13 cellular contexts compared by ENCODE assay signal in genomic region chr10:43390333-43390732, GRCh38. TPM values are rescaled to one million over a fixed set of nuclear protein-coding genes. Genes with fewer than 3 reads are reported as not detected.
DNase-seq lines count a peak whose midpoint lies in the region; ATAC-seq and TF ChIP-seq lines count a peak whose summit lies in the region.
"Had no signal": no experiment of that assay in that cellular context is flagged by ENCODE, and none has a peak within 500 bp of the region (broad histone marks: within the 10 kb centered on the region; RNA-seq: fewer than 3 reads in every experiment).

No MANE protein-coding gene starts in this region.

- no peaks in the 10 kb centered on the region for H3K27me3 Mint-ChIP-seq in CD8-positive, alpha-beta T cell (ENCODE audit: low read depth)
- H3K27me3 Mint-ChIP-seq in natural killer cell treated with Interleukin-12 subunit alpha and Interleukin-12 subunit beta and Interleukin-15 and Interleukin-18, amount 100 ng/mL, for 72 hours: no peaks in the 10 kb centered on the region

- H3K27me3 ChIP-seq in CD8-positive, alpha-beta T cell (ENCODE audit: insufficient read depth, low read length): no peaks in the 10 kb centered on the region
- H3K27me3 ChIP-seq in BE2C: no peaks in the 10 kb centered on the region

- no peak for TF ChIP-seq CTCF in CD8-positive, alpha-beta T cell (IDR thresholded peaks at IDR 0.05)
- no peak for TF ChIP-seq CTCF in HEK293 (tag by site-specific recombination; IDR thresholded peaks at IDR 0.05)
- no peak for TF ChIP-seq CTCF in BE2C (IDR thresholded peaks at IDR 0.05; ENCODE audit: low read depth, low read length)

- H3K27ac ChIP-seq in CD8-positive, alpha-beta T cell (ENCODE audit: low read depth, low read length): no peak overlapping the region
- no peak overlapping the region for H3K27ac ChIP-seq in HEK293 (ENCODE audit: extremely low read depth, low read depth, low read length)
- H3K27ac ChIP-seq in angular gyrus (ENCODE audit: low read depth, low read length): peak overlapping the region; percentile 81
- H3K27ac ChIP-seq: thoracic aorta had no signal

- H3K27ac Mint-ChIP-seq in CD8-positive, alpha-beta T cell: peak overlapping the region; percentile 84
- H3K27ac Mint-ChIP-seq in natural killer cell treated with Interleukin-12 subunit alpha and Interleukin-12 subunit beta and Interleukin-15 and Interleukin-18, amount 100 ng/mL, for 72 hours: peak overlapping the region; percentile 34 to 67

- no peak for ATAC-seq in CD8-positive, alpha-beta T cell
- ATAC-seq in natural killer cell treated with Interleukin-12 subunit alpha and Interleukin-12 subunit beta and Interleukin-15 and Interleukin-18, amount 100 ng/mL, for 72 hours: no peak

- intact Hi-C loops in CD8-positive, alpha-beta T cell (cut with DNase I, micrococcal nuclease): loop anchor here in 1 of 2 experiments (1.0 kb wide), 1 partner anchor 72 kb away; no protein-coding TSS in a partner anchor

- peaks cover 33% of the 10 kb centered on the region for H3K36me3 ChIP-seq in CD8-positive, alpha-beta T cell (ENCODE audit: insufficient read depth, low read length)
- H3K36me3 ChIP-seq in HEK293 (ENCODE audit: control insufficient read depth in 2 of 2, insufficient read depth in 1 of 2, low read length in 2 of 2): peaks cover 54 to 99% of the 10 kb centered on the region in 2 experiments
- H3K36me3 ChIP-seq in BE2C: peaks cover 94% of the 10 kb centered on the region

- H3K4me3 Mint-ChIP-seq in CD8-positive, alpha-beta T cell: no peak overlapping the region
- no peak overlapping the region for H3K4me3 Mint-ChIP-seq in natural killer cell treated with Interleukin-12 subunit alpha and Interleukin-12 subunit beta and Interleukin-15 and Interleukin-18, amount 100 ng/mL, for 72 hours

- CTCF ChIA-PET in CD8-positive, alpha-beta T cell (lab: Charles Lee): interaction anchor here (0.7 to 2.1 kb wide), 6 partner anchors 8 to 72 kb away, joined by 3 to 10 read pairs (median 4); no protein-coding TSS in a partner anchor
- CTCF ChIA-PET in HEK293 (lab: Yijun Ruan, JAX): interaction anchor here (0.6 to 1.2 kb wide), 5 partner anchors 13 to 81 kb away, joined by 3 to 6 read pairs (median 4); no protein-coding TSS in a partner anchor

- POLR2A ChIA-PET in CD8-positive, alpha-beta T cell (lab: Charles Lee): no interaction called here
- POLR2A ChIA-PET in HEK293 (lab: Yijun Ruan, JAX): no interaction called here

- peaks cover 91% of the 10 kb centered on the region for H3K36me3 Mint-ChIP-seq in CD8-positive, alpha-beta T cell
- H3K36me3 Mint-ChIP-seq in natural killer cell treated with Interleukin-12 subunit alpha and Interleukin-12 subunit beta and Interleukin-15 and Interleukin-18, amount 100 ng/mL, for 72 hours: peaks cover 66% of the 10 kb centered on the region

- no peak overlapping the region for H3K4me3 ChIP-seq in CD8-positive, alpha-beta T cell (ENCODE audit: low read depth, low read length)
- H3K4me3 ChIP-seq in HEK293 (ENCODE audit: low read depth, low read length) (no peak overlapping the region), BE2C (ENCODE audit: low read depth, low read length) (no peak overlapping the region)
- H3K4me3 ChIP-seq: thoracic aorta had no signal

- H3K4me1 ChIP-seq in CD8-positive, alpha-beta T cell (ENCODE audit: insufficient read depth, low read length): peaks cover 30% of the 10 kb centered on the region
- H3K4me1 ChIP-seq in HEK293 (ENCODE audit: control insufficient read depth, insufficient read depth, low read length): no peaks in the 10 kb centered on the region
- peaks cover 3% of the 10 kb centered on the region; the same call in 1 of the 2 replicates for H3K4me1 ChIP-seq in BE2C

- H3K9me3 ChIP-seq in CD8-positive, alpha-beta T cell (ENCODE audit: low read length): no peaks in the 10 kb centered on the region
- H3K9me3 ChIP-seq in HEK293 (ENCODE audit: control insufficient read depth, insufficient read depth, low read depth, low read length) (no peaks in the 10 kb centered on the region), BE2C (no peaks in the 10 kb centered on the region)
- H3K9me3 ChIP-seq: thoracic aorta had no signal

- no peak for DNase-seq in CD8-positive, alpha-beta T cell
- DNase-seq in natural killer cell treated with Interleukin-12 subunit alpha and Interleukin-12 subunit beta and Interleukin-15 and Interleukin-18, amount 100 ng/mL, for 72 hours (ENCODE audit: low spot score): no peak
- DNase-seq in HUDEP-2 (lab: John Stamatoyannopoulos, UW; ENCODE audit: unreplicated experiment in 76 of 76): no peak
- DNase-seq in HuH-7 (ENCODE audit: low spot score): no peak
- no peak for DNase-seq in BE2C
- DNase-seq in NCI-H187 (lab: John Stamatoyannopoulos, UW): no peak
- DNase-seq: T-helper 9 cell had no signal

- H3K9me3 Mint-ChIP-seq in CD8-positive, alpha-beta T cell: no peaks in the 10 kb centered on the region
- H3K9me3 Mint-ChIP-seq in natural killer cell treated with Interleukin-12 subunit alpha and Interleukin-12 subunit beta and Interleukin-15 and Interleukin-18, amount 100 ng/mL, for 72 hours: no peaks in the 10 kb centered on the region

- H3K4me1 Mint-ChIP-seq in CD8-positive, alpha-beta T cell (ENCODE audit: low read depth): peaks cover 74% of the 10 kb centered on the region
- peaks cover 60 to 73% of the 10 kb centered on the region in 2 donors for H3K4me1 Mint-ChIP-seq in natural killer cell treated with Interleukin-12 subunit alpha and Interleukin-12 subunit beta and Interleukin-15 and Interleukin-18, amount 100 ng/mL, for 72 hours (ENCODE audit: low read depth in 2 of 2)

TF ChIP-seq in HEK293, 187 proteins besides CTCF, POLR2A, EP300 and RAD21:
- TF ChIP-seq ZNF398 (tag by site-specific recombination; IDR thresholded peaks at IDR 0.05) (peak; percentile 29; the same call in 1 of the 2 replicates), SETDB1 (IDR thresholded peaks at IDR 0.05; ENCODE audit: insufficient read length, low read length) (no peak)
TF ChIP-seq in HEK293: peak in this region for 1.

RNA-seq across cellular contexts. Expression of gene HNRNPF, which starts 18.7 kb away (rescaled TPM):
- total RNA-seq in CD8-positive, alpha-beta T cell: 10 to 100 TPM; 83.4 to 86.9 TPM
- 100 to 1,000 TPM; 340 to 514 TPM for total RNA-seq in natural killer cell treated with Interleukin-12 subunit alpha and Interleukin-12 subunit beta and Interleukin-15 and Interleukin-18, amount 100 ng/mL, for 72 hours
- 240 TPM for polyA plus RNA-seq in BE2C (2012; ENCODE audit: insufficient read depth, insufficient read length, low read depth)

RNA-seq across cellular contexts. Expression of gene FXYD4, which starts 18.9 kb away (rescaled TPM):
- total RNA-seq in CD8-positive, alpha-beta T cell: not detected
- not detected for total RNA-seq in natural killer cell treated with Interleukin-12 subunit alpha and Interleukin-12 subunit beta and Interleukin-15 and Interleukin-18, amount 100 ng/mL, for 72 hours
- polyA plus RNA-seq in BE2C (2012; ENCODE audit: insufficient read depth, insufficient read length, low read depth): not detected
- total RNA-seq: glomerular endothelial cell, RPMI7951, sciatic nerve, thoracic aorta had no signal

RNA-seq across cellular contexts. Expression of gene ZNF487, which starts 46.6 kb away (rescaled TPM):
- 1 to 10 TPM; 7.3 to 8.9 TPM for total RNA-seq in CD8-positive, alpha-beta T cell
- total RNA-seq in natural killer cell treated with Interleukin-12 subunit alpha and Interleukin-12 subunit beta and Interleukin-15 and Interleukin-18, amount 100 ng/mL, for 72 hours: 1 to 10 TPM; 3.5 to 5.7 TPM
- 0.74 TPM for polyA plus RNA-seq in BE2C (2012; ENCODE audit: insufficient read depth, insufficient read length, low read depth)
